2 cellular contexts compared by ENCODE assay signal in the genomic region with DNA sequence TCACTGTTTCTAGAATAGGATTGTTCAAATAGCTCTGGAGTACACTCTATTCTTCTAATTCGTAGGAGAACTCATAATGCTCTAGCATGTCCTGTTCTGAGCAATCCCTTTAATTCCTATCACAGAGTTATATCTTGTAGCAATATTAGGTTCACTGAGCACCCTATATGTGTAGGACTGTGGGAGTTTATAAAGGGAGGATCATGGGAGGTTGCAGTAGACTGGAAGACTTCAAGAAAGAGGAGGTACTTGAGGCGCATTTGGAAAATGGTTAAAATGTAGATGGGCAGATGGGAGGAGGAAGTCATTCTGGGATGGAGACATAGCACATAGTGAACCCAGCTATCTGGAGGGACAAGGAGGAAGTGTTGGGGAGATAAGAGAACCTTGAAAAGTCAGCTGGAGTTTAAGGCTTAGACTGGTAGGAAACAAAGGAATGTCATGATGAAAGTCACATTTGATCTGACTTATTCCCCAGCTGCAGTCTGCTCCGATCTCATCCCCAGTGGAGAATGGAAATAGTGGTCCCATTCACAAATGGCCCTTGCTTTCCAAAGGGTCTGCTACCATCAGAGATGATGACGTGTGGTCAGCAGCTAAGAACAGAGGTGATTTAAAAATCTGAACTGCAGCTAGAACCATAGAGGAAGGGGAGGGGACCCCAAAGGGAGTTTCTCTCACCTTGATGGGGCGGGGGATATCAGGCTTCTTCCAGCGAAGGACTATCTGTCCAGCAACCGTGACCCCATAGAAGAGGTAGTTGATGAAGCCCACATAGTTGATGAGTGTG.
TF ChIP-seq lines count a peak whose summit lies in the region.

No MANE protein-coding gene starts in this region.

TF ChIP-seq in SK-N-SH, 30 proteins besides CTCF, POLR2A, EP300 and RAD21:
- TF ChIP-seq, protein P1, sequence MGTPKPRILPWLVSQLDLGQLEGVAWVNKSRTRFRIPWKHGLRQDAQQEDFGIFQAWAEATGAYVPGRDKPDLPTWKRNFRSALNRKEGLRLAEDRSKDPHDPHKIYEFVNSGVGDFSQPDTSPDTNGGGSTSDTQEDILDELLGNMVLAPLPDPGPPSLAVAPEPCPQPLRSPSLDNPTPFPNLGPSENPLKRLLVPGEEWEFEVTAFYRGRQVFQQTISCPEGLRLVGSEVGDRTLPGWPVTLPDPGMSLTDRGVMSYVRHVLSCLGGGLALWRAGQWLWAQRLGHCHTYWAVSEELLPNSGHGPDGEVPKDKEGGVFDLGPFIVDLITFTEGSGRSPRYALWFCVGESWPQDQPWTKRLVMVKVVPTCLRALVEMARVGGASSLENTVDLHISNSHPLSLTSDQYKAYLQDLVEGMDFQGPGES (IDR thresholded peaks at IDR 0.05; ENCODE audit: low read depth, low read length) = no peak
- TF ChIP-seq SMC3 (IDR thresholded peaks at IDR 0.05; ENCODE audit: low read depth, low read length) (no peak), MEF2A (IDR thresholded peaks at IDR 0.05; ENCODE audit: borderline replicate concordance, low read depth) (no peak), MXI1 (IDR thresholded peaks at IDR 0.05; ENCODE audit: low read depth, low read length) (no peak), TCF12 (IDR thresholded peaks at IDR 0.05) (no peak), FOXM1 (IDR thresholded peaks at IDR 0.05; ENCODE audit: low read depth) (no peak), SIN3A (IDR thresholded peaks at IDR 0.05; ENCODE audit: borderline replicate concordance, low read depth, low read length) (no peak), RFX5 (IDR thresholded peaks at IDR 0.05; ENCODE audit: low read length) (no peak), RXRA (IDR thresholded peaks at IDR 0.05; ENCODE audit: borderline replicate concordance, low read depth) (no peak), ELF1 (IDR thresholded peaks at IDR 0.05) (no peak), EZH2phosphoT487 (IDR thresholded peaks at IDR 0.05; ENCODE audit: borderline replicate concordance, low read depth) (no peak)
- TF ChIP-seq, protein P2, sequence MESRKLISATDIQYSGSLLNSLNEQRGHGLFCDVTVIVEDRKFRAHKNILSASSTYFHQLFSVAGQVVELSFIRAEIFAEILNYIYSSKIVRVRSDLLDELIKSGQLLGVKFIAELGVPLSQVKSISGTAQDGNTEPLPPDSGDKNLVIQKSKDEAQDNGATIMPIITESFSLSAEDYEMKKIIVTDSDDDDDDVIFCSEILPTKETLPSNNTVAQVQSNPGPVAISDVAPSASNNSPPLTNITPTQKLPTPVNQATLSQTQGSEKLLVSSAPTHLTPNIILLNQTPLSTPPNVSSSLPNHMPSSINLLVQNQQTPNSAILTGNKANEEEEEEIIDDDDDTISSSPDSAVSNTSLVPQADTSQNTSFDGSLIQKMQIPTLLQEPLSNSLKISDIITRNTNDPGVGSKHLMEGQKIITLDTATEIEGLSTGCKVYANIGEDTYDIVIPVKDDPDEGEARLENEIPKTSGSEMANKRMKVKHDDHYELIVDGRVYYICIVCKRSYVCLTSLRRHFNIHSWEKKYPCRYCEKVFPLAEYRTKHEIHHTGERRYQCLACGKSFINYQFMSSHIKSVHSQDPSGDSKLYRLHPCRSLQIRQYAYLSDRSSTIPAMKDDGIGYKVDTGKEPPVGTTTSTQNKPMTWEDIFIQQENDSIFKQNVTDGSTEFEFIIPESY (IDR thresholded peaks at IDR 0.05; ENCODE audit: borderline replicate concordance, low read depth) = no peak
- TF ChIP-seq, protein P3, sequence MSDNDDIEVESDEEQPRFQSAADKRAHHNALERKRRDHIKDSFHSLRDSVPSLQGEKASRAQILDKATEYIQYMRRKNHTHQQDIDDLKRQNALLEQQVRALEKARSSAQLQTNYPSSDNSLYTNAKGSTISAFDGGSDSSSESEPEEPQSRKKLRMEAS (IDR thresholded peaks at IDR 0.05; ENCODE audit: low read depth) = no peak
- TF ChIP-seq, protein P4, sequence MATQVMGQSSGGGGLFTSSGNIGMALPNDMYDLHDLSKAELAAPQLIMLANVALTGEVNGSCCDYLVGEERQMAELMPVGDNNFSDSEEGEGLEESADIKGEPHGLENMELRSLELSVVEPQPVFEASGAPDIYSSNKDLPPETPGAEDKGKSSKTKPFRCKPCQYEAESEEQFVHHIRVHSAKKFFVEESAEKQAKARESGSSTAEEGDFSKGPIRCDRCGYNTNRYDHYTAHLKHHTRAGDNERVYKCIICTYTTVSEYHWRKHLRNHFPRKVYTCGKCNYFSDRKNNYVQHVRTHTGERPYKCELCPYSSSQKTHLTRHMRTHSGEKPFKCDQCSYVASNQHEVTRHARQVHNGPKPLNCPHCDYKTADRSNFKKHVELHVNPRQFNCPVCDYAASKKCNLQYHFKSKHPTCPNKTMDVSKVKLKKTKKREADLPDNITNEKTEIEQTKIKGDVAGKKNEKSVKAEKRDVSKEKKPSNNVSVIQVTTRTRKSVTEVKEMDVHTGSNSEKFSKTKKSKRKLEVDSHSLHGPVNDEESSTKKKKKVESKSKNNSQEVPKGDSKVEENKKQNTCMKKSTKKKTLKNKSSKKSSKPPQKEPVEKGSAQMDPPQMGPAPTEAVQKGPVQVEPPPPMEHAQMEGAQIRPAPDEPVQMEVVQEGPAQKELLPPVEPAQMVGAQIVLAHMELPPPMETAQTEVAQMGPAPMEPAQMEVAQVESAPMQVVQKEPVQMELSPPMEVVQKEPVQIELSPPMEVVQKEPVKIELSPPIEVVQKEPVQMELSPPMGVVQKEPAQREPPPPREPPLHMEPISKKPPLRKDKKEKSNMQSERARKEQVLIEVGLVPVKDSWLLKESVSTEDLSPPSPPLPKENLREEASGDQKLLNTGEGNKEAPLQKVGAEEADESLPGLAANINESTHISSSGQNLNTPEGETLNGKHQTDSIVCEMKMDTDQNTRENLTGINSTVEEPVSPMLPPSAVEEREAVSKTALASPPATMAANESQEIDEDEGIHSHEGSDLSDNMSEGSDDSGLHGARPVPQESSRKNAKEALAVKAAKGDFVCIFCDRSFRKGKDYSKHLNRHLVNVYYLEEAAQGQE (IDR thresholded peaks at IDR 0.05; ENCODE audit: low read depth, low read length) = no peak
- TF ChIP-seq, protein P5, sequence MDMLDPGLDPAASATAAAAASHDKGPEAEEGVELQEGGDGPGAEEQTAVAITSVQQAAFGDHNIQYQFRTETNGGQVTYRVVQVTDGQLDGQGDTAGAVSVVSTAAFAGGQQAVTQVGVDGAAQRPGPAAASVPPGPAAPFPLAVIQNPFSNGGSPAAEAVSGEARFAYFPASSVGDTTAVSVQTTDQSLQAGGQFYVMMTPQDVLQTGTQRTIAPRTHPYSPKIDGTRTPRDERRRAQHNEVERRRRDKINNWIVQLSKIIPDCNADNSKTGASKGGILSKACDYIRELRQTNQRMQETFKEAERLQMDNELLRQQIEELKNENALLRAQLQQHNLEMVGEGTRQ (IDR thresholded peaks at IDR 0.05; ENCODE audit: borderline replicate concordance, low read depth, low read length) = no peak
- TF ChIP-seq, protein P6, sequence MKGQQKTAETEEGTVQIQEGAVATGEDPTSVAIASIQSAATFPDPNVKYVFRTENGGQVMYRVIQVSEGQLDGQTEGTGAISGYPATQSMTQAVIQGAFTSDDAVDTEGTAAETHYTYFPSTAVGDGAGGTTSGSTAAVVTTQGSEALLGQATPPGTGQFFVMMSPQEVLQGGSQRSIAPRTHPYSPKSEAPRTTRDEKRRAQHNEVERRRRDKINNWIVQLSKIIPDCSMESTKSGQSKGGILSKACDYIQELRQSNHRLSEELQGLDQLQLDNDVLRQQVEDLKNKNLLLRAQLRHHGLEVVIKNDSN (IDR thresholded peaks at IDR 0.05; ENCODE audit: borderline replicate concordance, low read depth) = no peak

TF ChIP-seq in SK-N-SH treated with all-trans-retinoic acid at 6 μM for 48 hours, 23 proteins besides CTCF, POLR2A, EP300 and RAD21:
- TF ChIP-seq ZFP30 (CRISPR knock-in tag; IDR thresholded peaks at IDR 0.05) = no peak
- TF ChIP-seq TOX (CRISPR knock-in tag; IDR thresholded peaks at IDR 0.05; ENCODE audit: borderline replicate concordance) = no peak
- TF ChIP-seq GLIS3 (CRISPR knock-in tag; IDR thresholded peaks at IDR 0.05) = no peak
- TF ChIP-seq ESRRG (CRISPR knock-in tag; IDR thresholded peaks at IDR 0.05) = no peak
- no peak for TF ChIP-seq ZFP3 (CRISPR knock-in tag; IDR thresholded peaks at IDR 0.05)
- TF ChIP-seq, protein P7, sequence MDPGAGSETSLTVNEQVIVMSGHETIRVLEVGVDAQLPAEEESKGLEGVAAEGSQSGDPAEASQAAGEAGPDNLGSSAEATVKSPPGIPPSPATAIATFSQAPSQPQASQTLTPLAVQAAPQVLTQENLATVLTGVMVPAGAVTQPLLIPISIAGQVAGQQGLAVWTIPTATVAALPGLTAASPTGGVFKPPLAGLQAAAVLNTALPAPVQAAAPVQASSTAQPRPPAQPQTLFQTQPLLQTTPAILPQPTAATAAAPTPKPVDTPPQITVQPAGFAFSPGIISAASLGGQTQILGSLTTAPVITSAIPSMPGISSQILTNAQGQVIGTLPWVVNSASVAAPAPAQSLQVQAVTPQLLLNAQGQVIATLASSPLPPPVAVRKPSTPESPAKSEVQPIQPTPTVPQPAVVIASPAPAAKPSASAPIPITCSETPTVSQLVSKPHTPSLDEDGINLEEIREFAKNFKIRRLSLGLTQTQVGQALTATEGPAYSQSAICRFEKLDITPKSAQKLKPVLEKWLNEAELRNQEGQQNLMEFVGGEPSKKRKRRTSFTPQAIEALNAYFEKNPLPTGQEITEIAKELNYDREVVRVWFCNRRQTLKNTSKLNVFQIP (CRISPR knock-in tag; IDR thresholded peaks at IDR 0.05; ENCODE audit: borderline replicate concordance, low read depth) = no peak
- no peak for TF ChIP-seq BACH2 (CRISPR knock-in tag; IDR thresholded peaks at IDR 0.05; ENCODE audit: borderline replicate concordance)
- no peak for TF ChIP-seq RARB (CRISPR knock-in tag; IDR thresholded peaks at IDR 0.05)
- no peak for TF ChIP-seq CSDC2 (CRISPR knock-in tag; IDR thresholded peaks at IDR 0.05)
- TF ChIP-seq, protein P8, sequence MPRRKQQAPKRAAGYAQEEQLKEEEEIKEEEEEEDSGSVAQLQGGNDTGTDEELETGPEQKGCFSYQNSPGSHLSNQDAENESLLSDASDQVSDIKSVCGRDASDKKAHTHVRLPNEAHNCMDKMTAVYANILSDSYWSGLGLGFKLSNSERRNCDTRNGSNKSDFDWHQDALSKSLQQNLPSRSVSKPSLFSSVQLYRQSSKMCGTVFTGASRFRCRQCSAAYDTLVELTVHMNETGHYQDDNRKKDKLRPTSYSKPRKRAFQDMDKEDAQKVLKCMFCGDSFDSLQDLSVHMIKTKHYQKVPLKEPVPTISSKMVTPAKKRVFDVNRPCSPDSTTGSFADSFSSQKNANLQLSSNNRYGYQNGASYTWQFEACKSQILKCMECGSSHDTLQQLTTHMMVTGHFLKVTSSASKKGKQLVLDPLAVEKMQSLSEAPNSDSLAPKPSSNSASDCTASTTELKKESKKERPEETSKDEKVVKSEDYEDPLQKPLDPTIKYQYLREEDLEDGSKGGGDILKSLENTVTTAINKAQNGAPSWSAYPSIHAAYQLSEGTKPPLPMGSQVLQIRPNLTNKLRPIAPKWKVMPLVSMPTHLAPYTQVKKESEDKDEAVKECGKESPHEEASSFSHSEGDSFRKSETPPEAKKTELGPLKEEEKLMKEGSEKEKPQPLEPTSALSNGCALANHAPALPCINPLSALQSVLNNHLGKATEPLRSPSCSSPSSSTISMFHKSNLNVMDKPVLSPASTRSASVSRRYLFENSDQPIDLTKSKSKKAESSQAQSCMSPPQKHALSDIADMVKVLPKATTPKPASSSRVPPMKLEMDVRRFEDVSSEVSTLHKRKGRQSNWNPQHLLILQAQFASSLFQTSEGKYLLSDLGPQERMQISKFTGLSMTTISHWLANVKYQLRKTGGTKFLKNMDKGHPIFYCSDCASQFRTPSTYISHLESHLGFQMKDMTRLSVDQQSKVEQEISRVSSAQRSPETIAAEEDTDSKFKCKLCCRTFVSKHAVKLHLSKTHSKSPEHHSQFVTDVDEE (CRISPR knock-in tag; IDR thresholded peaks at IDR 0.05) = no peak
- no peak for TF ChIP-seq TCF4 (CRISPR knock-in tag; IDR thresholded peaks at IDR 0.05; ENCODE audit: borderline replicate concordance)
- TF ChIP-seq, protein P9, sequence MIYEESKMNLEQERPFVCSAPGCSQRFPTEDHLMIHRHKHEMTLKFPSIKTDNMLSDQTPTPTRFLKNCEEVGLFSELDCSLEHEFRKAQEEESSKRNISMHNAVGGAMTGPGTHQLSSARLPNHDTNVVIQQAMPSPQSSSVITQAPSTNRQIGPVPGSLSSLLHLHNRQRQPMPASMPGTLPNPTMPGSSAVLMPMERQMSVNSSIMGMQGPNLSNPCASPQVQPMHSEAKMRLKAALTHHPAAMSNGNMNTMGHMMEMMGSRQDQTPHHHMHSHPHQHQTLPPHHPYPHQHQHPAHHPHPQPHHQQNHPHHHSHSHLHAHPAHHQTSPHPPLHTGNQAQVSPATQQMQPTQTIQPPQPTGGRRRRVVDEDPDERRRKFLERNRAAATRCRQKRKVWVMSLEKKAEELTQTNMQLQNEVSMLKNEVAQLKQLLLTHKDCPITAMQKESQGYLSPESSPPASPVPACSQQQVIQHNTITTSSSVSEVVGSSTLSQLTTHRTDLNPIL (CRISPR knock-in tag; IDR thresholded peaks at IDR 0.05; ENCODE audit: low read depth) = no peak
- TF ChIP-seq OSR1 (CRISPR knock-in tag; IDR thresholded peaks at IDR 0.05) = no peak
